In genomic region chr19:42363614-42364346, GRCh38 we compare ENCODE assay signal across 15 cellular contexts. TPM values are rescaled to one million over a fixed set of nuclear protein-coding genes. Genes with fewer than 3 reads are reported as not detected.
DNase-seq lines count a peak whose midpoint lies in the region; ATAC-seq and TF ChIP-seq lines count a peak whose summit lies in the region.
"Had no signal": no experiment of that assay in that cellular context is flagged by ENCODE, and none has a peak within 500 bp of the region (broad histone marks: within the 10 kb centered on the region; RNA-seq: fewer than 3 reads in every experiment).

No MANE protein-coding gene starts in this region.

- intact Hi-C loops in left lung (cut with DNase I) (no loop called here), prostate gland (cut with DNase I) (no loop called here)

- H3K36me3 ChIP-seq in left lung: peaks cover 0 to 15% of the 10 kb centered on the region in 2 donors
- no peaks in the 10 kb centered on the region for H3K36me3 ChIP-seq in prostate gland

- in situ Hi-C loops in GM13977 (cut with MboI; ENCODE audit: low pct_unique_long_range_greater_than_20kb, low sequenced_read_pairs, unreplicated experiment): no loop called here

- no peak for TF ChIP-seq CTCF in GM13977 (IDR thresholded peaks at IDR 0.05; ENCODE audit: extremely low read depth, insufficient read depth, missing control alignments)
- TF ChIP-seq CTCF in left lung (IDR thresholded peaks at IDR 0.05): no peak
- no peak for TF ChIP-seq CTCF in prostate gland (IDR thresholded peaks at IDR 0.05)

- H3K4me3 ChIP-seq in left lung (no peak overlapping the region), prostate gland (no peak overlapping the region)
- H3K4me3 ChIP-seq: tibial nerve had no signal

- H3K4me3 Mint-ChIP-seq in T-helper 17 cell: no peak overlapping the region
- H3K4me3 Mint-ChIP-seq: activated CD4-positive, alpha-beta memory T cell treated with anti-CD3 and anti-CD28 coated beads, Interleukin-2, amount 10 ng/mL, durations not matched to agents 7 days and 5 days; activated T-helper 17 cell treated with anti-CD3 and anti-CD28 coated beads, Interleukin-2, amount 50 U/mL, for 72 hours had no signal

- peak; percentile 45 for ATAC-seq in T-helper 17 cell
- ATAC-seq in left lung: peak; percentile 39
- ATAC-seq: activated T-helper 17 cell treated with anti-CD3 and anti-CD28 coated beads, Interleukin-2, amount 50 U/mL, for 72 hours had no signal

- 83% methylated on average over 17 of the region's 17 CpGs for WGBS in prostate gland

- H3K27ac Mint-ChIP-seq in T-helper 17 cell: no peak overlapping the region
- H3K27ac Mint-ChIP-seq: activated CD4-positive, alpha-beta memory T cell treated with anti-CD3 and anti-CD28 coated beads, Interleukin-2, amount 10 ng/mL, durations not matched to agents 7 days and 5 days; activated T-helper 17 cell treated with anti-CD3 and anti-CD28 coated beads, Interleukin-2, amount 50 U/mL, for 72 hours had no signal

- peaks cover 4% of the 10 kb centered on the region for H3K36me3 Mint-ChIP-seq in T-helper 17 cell (ENCODE audit: low read depth)

- H3K27me3 Mint-ChIP-seq in T-helper 17 cell: no peaks in the 10 kb centered on the region
- H3K27me3 Mint-ChIP-seq: activated CD4-positive, alpha-beta memory T cell treated with anti-CD3 and anti-CD28 coated beads, Interleukin-2, amount 10 ng/mL, durations not matched to agents 7 days and 5 days; activated T-helper 17 cell treated with anti-CD3 and anti-CD28 coated beads, Interleukin-2, amount 50 U/mL, for 72 hours had no signal

- H3K27me3 ChIP-seq in left lung (no peaks in the 10 kb centered on the region), prostate gland (replicated peaks; ENCODE audit: insufficient read depth) (no peaks in the 10 kb centered on the region)
- H3K27me3 ChIP-seq: tibial nerve had no signal

- H3K9me3 ChIP-seq in T-helper 17 cell (ENCODE audit: control insufficient read depth, low read length, poor library complexity, severe bottlenecking) (no peaks in the 10 kb centered on the region), left lung (peaks cover 0 to 7% of the 10 kb centered on the region in 2 donors), prostate gland (no peaks in the 10 kb centered on the region)

- TF ChIP-seq POLR2A in prostate gland (IDR thresholded peaks at IDR 0.05): no peak

- H3K4me1 ChIP-seq in left lung (no peaks in the 10 kb centered on the region), prostate gland (replicated peaks) (no peaks in the 10 kb centered on the region)
- H3K4me1 ChIP-seq: tibial nerve had no signal

- H3K27ac ChIP-seq in left lung (no peak overlapping the region), prostate gland (no peak overlapping the region)
- H3K27ac ChIP-seq: parathyroid adenoma had no signal

- peaks cover 6% of the 10 kb centered on the region for H3K4me1 Mint-ChIP-seq in T-helper 17 cell
- H3K4me1 Mint-ChIP-seq: activated CD4-positive, alpha-beta memory T cell treated with anti-CD3 and anti-CD28 coated beads, Interleukin-2, amount 10 ng/mL, durations not matched to agents 7 days and 5 days had no signal

- DNase-seq in Ammon's horn (ENCODE audit: low spot score) (peak; percentile 67), GM13977 (ENCODE audit: low spot score) (peak; percentile 65), T-helper 17 cell (no peak), left lung (no peak), NCI-H1436 treated with DMSO at 0.1 percent for 48 hours (lab: John Stamatoyannopoulos, UW) (no peak), prostate gland (ENCODE audit: low spot score) (no peak), KG1 (lab: John Stamatoyannopoulos, UW) (no peak)
- DNase-seq in stimulated activated CD4-positive, alpha-beta T cell treated with anti-CD3 and anti-CD28 coated beads, Interleukin-2, amount 100 ng/mL, for 48 hours: no peak
- DNase-seq: activated CD4-positive, alpha-beta memory T cell treated with anti-CD3 and anti-CD28 coated beads, Interleukin-2, amount 10 ng/mL, durations not matched to agents 7 days and 5 days; HCEC 1CT; stimulated activated CD8-positive, alpha-beta memory T cell treated with anti-CD3 and anti-CD28 coated beads, Interleukin-4, amount 100 ng/mL, for 48 hours had no signal

RNA-seq across cellular contexts. Expression of gene CNFN, which starts 26.3 kb away (rescaled TPM):
- total RNA-seq in T-helper 17 cell (not detected), left lung (1 to 10 TPM; 1.2 to 3.2 TPM), prostate gland (1 to 10 TPM; 3.4 to 9.4 TPM)
- total RNA-seq: activated CD4-positive, alpha-beta memory T cell treated with anti-CD3 and anti-CD28 coated beads, Interleukin-2, amount 10 ng/mL, durations not matched to agents 7 days and 5 days had no signal

RNA-seq across cellular contexts. Expression of gene MEGF8, which starts 38.3 kb away (rescaled TPM):
- total RNA-seq in T-helper 17 cell (1 to 10 TPM; 4.6 to 6.1 TPM), left lung (10 to 100 TPM; 15.7 to 24.9 TPM), prostate gland (10 to 100 TPM; 22.8 to 30.7 TPM)

RNA-seq across cellular contexts. Expression of gene TMEM145, which starts 50.7 kb away (rescaled TPM):
- total RNA-seq in T-helper 17 cell (not detected), left lung (under 1 TPM; 0.21 to 0.32 TPM), prostate gland (under 1 TPM in 1 of 2 donors, not detected in 1; 0.85 TPM)
- total RNA-seq: astrocyte had no signal

Comparison
In these comparisons a context has a peak if more than half of its experiments do, and no peak if none do; other contexts are left out.
1. DNase-seq: peak in Ammon's horn (single experiment) and GM13977 (single experiment); none in T-helper 17 cell (0 of 3), left lung (0 of 2), NCI-H1436 treated with DMSO at 0.1 percent for 48 hours (single experiment), stimulated activated CD4-positive, alpha-beta T cell treated with anti-CD3 and anti-CD28 coated beads, Interleukin-2, amount 100 ng/mL, for 48 hours (0 of 2), prostate gland (single experiment) and KG1 (single experiment).